ENCODE assay signal across 8 cellular contexts in the genomic region with DNA sequence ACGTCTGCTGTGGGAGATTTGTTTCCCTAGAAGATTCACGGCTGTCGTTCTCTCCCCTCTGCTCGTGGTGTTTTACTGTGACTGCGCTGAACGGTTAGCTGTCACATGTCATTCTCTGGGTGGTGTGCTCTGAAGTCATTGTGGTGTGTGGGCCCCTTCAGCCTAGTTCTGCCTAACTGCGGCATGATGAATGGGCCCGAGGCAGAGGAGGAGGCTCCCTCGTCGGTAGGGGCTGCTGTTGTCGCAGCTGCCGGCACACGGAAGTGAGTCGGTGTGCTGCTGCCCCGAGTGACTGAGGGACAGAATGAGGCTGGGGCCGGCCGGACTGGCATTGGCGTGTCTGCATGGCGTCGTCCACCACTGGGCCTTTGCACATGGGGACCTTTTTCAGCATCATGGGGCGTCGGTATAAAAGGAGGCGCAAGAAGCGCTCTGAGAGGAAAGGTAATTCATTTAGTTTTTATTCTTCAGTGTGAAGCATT.
DNase-seq lines count a peak whose midpoint lies in the region; ATAC-seq and TF ChIP-seq lines count a peak whose summit lies in the region.

No MANE protein-coding gene starts in this region.

- H3K27ac Mint-ChIP-seq in activated naive CD4-positive, alpha-beta T cell treated with anti-CD3 and anti-CD28 coated beads, Interleukin-2, amount 10 ng/mL, durations not matched to agents 7 days and 5 days, result peak overlapping the region; percentile 46

- DNase-seq in SK-N-DZ (ENCODE audit: low spot score) (peak; percentile 56), left colon (peak; percentile 47 to 57), ACHN (no peak), T1000 (lab: John Stamatoyannopoulos, UW) (no peak), NCI-H748 (lab: John Stamatoyannopoulos, UW; ENCODE audit: unreplicated experiment) (no peak)
- peak; percentile 80 for DNase-seq in activated naive CD4-positive, alpha-beta T cell treated with anti-CD3 and anti-CD28 coated beads, Interleukin-2, amount 10 ng/mL, durations not matched to agents 7 days and 5 days
- peak; percentile 23 to 46 (median 34) for DNase-seq in stimulated activated CD4-positive, alpha-beta T cell treated with anti-CD3 and anti-CD28 coated beads, TNF-alpha, amount 100 ng/mL, for 4 hours (ENCODE audit: low read depth in 3 of 3)

- CTCF ChIA-PET in activated naive CD4-positive, alpha-beta T cell treated with anti-CD3 and anti-CD28 coated beads, Interleukin-2, amount 10 ng/mL, durations not matched to agents 7 days and 5 days (lab: Charles Lee), result interaction anchor here (0.8 to 4.6 kb wide), 10 partner anchors 12 to 666 kb away, joined by 3 to 19 read pairs (median 4); no protein-coding TSS in a partner anchor

- H3K9me3 Mint-ChIP-seq in activated naive CD4-positive, alpha-beta T cell treated with anti-CD3 and anti-CD28 coated beads, Interleukin-2, amount 10 ng/mL, durations not matched to agents 7 days and 5 days, result no peaks in the 10 kb centered on the region

- H3K36me3 Mint-ChIP-seq in activated naive CD4-positive, alpha-beta T cell treated with anti-CD3 and anti-CD28 coated beads, Interleukin-2, amount 10 ng/mL, durations not matched to agents 7 days and 5 days, result peaks cover 14% of the 10 kb centered on the region

- peak; percentile 88 for TF ChIP-seq CTCF in GM12874 (IDR thresholded peaks at IDR 0.05; ENCODE audit: insufficient read depth, low read depth, low read length)

- H3K27me3 Mint-ChIP-seq in activated naive CD4-positive, alpha-beta T cell treated with anti-CD3 and anti-CD28 coated beads, Interleukin-2, amount 10 ng/mL, durations not matched to agents 7 days and 5 days, result no peaks in the 10 kb centered on the region

- in situ Hi-C loops in ACHN (cut with HindIII; ENCODE audit: low pct_ligation_motif_present, low pct_unique_long_range_greater_than_20kb, low sequenced_read_pairs), result no loop called here

- intact Hi-C loops in left colon (cut with DNase I, micrococcal nuclease), result no loop called here

- peak overlapping the region; percentile 29 for H3K4me3 Mint-ChIP-seq in activated naive CD4-positive, alpha-beta T cell treated with anti-CD3 and anti-CD28 coated beads, Interleukin-2, amount 10 ng/mL, durations not matched to agents 7 days and 5 days

- peak; percentile 42 for ATAC-seq in left colon

- H3K4me1 Mint-ChIP-seq in activated naive CD4-positive, alpha-beta T cell treated with anti-CD3 and anti-CD28 coated beads, Interleukin-2, amount 10 ng/mL, durations not matched to agents 7 days and 5 days, result peaks cover 43% of the 10 kb centered on the region

Comparison
In these comparisons a context has a peak if more than half of its experiments do, and no peak if none do; other contexts are left out.
1. DNase-seq: peak in SK-N-DZ (single experiment), activated naive CD4-positive, alpha-beta T cell treated with anti-CD3 and anti-CD28 coated beads, Interleukin-2, amount 10 ng/mL, durations not matched to agents 7 days and 5 days (single experiment), left colon (2 of 2) and stimulated activated CD4-positive, alpha-beta T cell treated with anti-CD3 and anti-CD28 coated beads, TNF-alpha, amount 100 ng/mL, for 4 hours (3 of 3); none in ACHN (single experiment), T1000 (single experiment) and NCI-H748 (single experiment).